1 cellular context compared by ENCODE assay signal in genomic region chr1:8182034-8182761, GRCh38.
A peak's percentile ranks its signal among the peaks of the same experiment; 100 is the strongest.
TF ChIP-seq lines count a peak whose summit lies in the region.

No MANE protein-coding gene starts in this region.

TF ChIP-seq in GM12878, 131 proteins besides CTCF, POLR2A, EP300 and RAD21 (continued from another document and continues in another):
- TF ChIP-seq ZBTB4 (CRISPR knock-in tag; IDR thresholded peaks at IDR 0.05), result peak; percentile 57; the same call in 1 of the 2 replicates
- TF ChIP-seq FOXM1 (IDR thresholded peaks at IDR 0.05; ENCODE audit: low read depth, low read length), result 0 out of 2 replicates have a peak, but pooled peaks have one; percentile 16
- TF ChIP-seq TAF1 (IDR thresholded peaks at IDR 0.05; ENCODE audit: borderline replicate concordance, low read depth, low read length), result no peak
- TF ChIP-seq CREM (IDR thresholded peaks at IDR 0.05; ENCODE audit: low read depth), result no peak
- TF ChIP-seq MYB (IDR thresholded peaks at IDR 0.05; ENCODE audit: borderline replicate concordance, low read depth, low read length), result no peak
- TF ChIP-seq ATF2 (IDR thresholded peaks at IDR 0.05; ENCODE audit: low read length), result peak; percentile 60; the same call in 1 of the 2 replicates
- no peak for TF ChIP-seq MAX (IDR thresholded peaks at IDR 0.05; ENCODE audit: low read depth, low read length)
- TF ChIP-seq SUZ12 (IDR thresholded peaks at IDR 0.05; ENCODE audit: unreplicated experiment), result no peak
- no peak for TF ChIP-seq MXI1 (IDR thresholded peaks at IDR 0.05; ENCODE audit: low read depth, low read length)
- no peak for TF ChIP-seq REST (IDR thresholded peaks at IDR 0.05; ENCODE audit: low read depth, low read length)
- no peak for TF ChIP-seq BHLHE40 (IDR thresholded peaks at IDR 0.05; ENCODE audit: borderline replicate concordance in 1 of 2, low read depth in 2 of 2, low read length in 1 of 2)
- no peak for TF ChIP-seq MTA3 (IDR thresholded peaks at IDR 0.05; ENCODE audit: borderline replicate concordance, low read length)
- TF ChIP-seq RUNX3 (IDR thresholded peaks at IDR 0.05; ENCODE audit: low read length), result peak; percentile 57; the same call in 1 of the 2 replicates
- TF ChIP-seq RCOR1 (conservative IDR thresholded peaks at IDR 0.05; ENCODE audit: low read depth, low read length), result no peak
- no peak for TF ChIP-seq TARDBP (IDR thresholded peaks at IDR 0.05; ENCODE audit: borderline replicate concordance)
- TF ChIP-seq STAT3 (IDR thresholded peaks at IDR 0.05; ENCODE audit: low read depth, low read length), result no peak
- no peak for TF ChIP-seq SRF (IDR thresholded peaks at IDR 0.05; ENCODE audit: low read depth in 2 of 2, low read length in 2 of 2)
- TF ChIP-seq SP1 (IDR thresholded peaks at IDR 0.05; ENCODE audit: low read depth, low read length), result no peak
- no peak for TF ChIP-seq IRF3 (IDR thresholded peaks at IDR 0.05)
- no peak for TF ChIP-seq GATAD2B (conservative IDR thresholded peaks at IDR 0.05; ENCODE audit: low read depth)
- TF ChIP-seq CBX3 (IDR thresholded peaks at IDR 0.05; ENCODE audit: borderline replicate concordance, low read depth), result no peak
- TF ChIP-seq BCL3 (IDR thresholded peaks at IDR 0.05; ENCODE audit: borderline replicate concordance, insufficient read depth, low read depth, low read length, poor library complexity, severe bottlenecking), result no peak
- TF ChIP-seq MEF2A (IDR thresholded peaks at IDR 0.05; ENCODE audit: insufficient read depth, low read depth, low read length), result no peak
- no peak for TF ChIP-seq HCFC1 (IDR thresholded peaks at IDR 0.05; ENCODE audit: low read length)
- no peak for TF ChIP-seq BMI1 (IDR thresholded peaks at IDR 0.05; ENCODE audit: borderline replicate concordance)
- no peak for TF ChIP-seq NKRF (conservative IDR thresholded peaks at IDR 0.05)
- TF ChIP-seq NFYA (IDR thresholded peaks at IDR 0.05; ENCODE audit: borderline replicate concordance, low read depth, low read length), result no peak
- no peak for TF ChIP-seq ZBED1 (IDR thresholded peaks at IDR 0.05; ENCODE audit: borderline replicate concordance)
- peak; percentile 8 for TF ChIP-seq SKIL (IDR thresholded peaks at IDR 0.05; ENCODE audit: low read depth, poor library complexity, severe bottlenecking)
- no peak for TF ChIP-seq HDAC2 (IDR thresholded peaks at IDR 0.05)
- TF ChIP-seq NR2C2 (IDR thresholded peaks at IDR 0.05; ENCODE audit: borderline replicate concordance, control insufficient read depth, insufficient read length, low read depth), result no peak
- no peak for TF ChIP-seq SIN3A (IDR thresholded peaks at IDR 0.05; ENCODE audit: low read depth, low read length)
- peak; percentile 51 for TF ChIP-seq NFIC (IDR thresholded peaks at IDR 0.05; ENCODE audit: low read depth, low read length)
- no peak for TF ChIP-seq CEBPB (IDR thresholded peaks at IDR 0.05; ENCODE audit: borderline replicate concordance in 1 of 2, low read depth in 2 of 2, low read length in 2 of 2)
- no peak for TF ChIP-seq EZH2 (IDR thresholded peaks at IDR 0.05; ENCODE audit: borderline replicate concordance, control insufficient read depth, low read depth, low read length)
- TF ChIP-seq KAT2A (conservative IDR thresholded peaks at IDR 0.05; ENCODE audit: control insufficient read depth, low read depth, low read length), result no peak
- TF ChIP-seq ZNF207 (IDR thresholded peaks at IDR 0.05; ENCODE audit: borderline replicate concordance), result no peak
- no peak for TF ChIP-seq USF1 (IDR thresholded peaks at IDR 0.05; ENCODE audit: borderline replicate concordance, extremely low read length, insufficient read depth, low read depth, low read length)
